8 cellular contexts compared by ENCODE assay signal in genomic region chr2:113234721-113235346, GRCh38. TPM values are rescaled to one million over a fixed set of nuclear protein-coding genes. Genes with fewer than 3 reads are reported as not detected.
DNase-seq lines count a peak whose midpoint lies in the region; ATAC-seq, FAIRE-seq and TF ChIP-seq lines count a peak whose summit lies in the region.

No MANE protein-coding gene starts in this region.

- DNase-seq in CD4-positive, CD25-positive, alpha-beta regulatory T cell: no peak
- DNase-seq in MCF 10A (ENCODE audit: unreplicated experiment) (no peak), NCI-H187 (lab: John Stamatoyannopoulos, UW) (no peak), D721Med (ENCODE audit: insufficient read length, low spot score) (no peak)
- DNase-seq in natural killer cell treated with Interleukin-12 subunit alpha and Interleukin-12 subunit beta and Interleukin-15 and Interleukin-18, amount 100 ng/mL, for 72 hours (ENCODE audit: low spot score): no peak
- no peak for DNase-seq in activated CD4-positive, alpha-beta T cell treated with anti-CD3 and anti-CD28 coated beads, Interleukin-2, amount 50 U/mL, for 48 hours

- FAIRE-seq in D721Med (lab: Jason Lieb, UNC): no peak

- no peak overlapping the region for H3K27ac ChIP-seq in CD4-positive, CD25-positive, alpha-beta regulatory T cell (ENCODE audit: insufficient read depth, low read length, poor library complexity, severe bottlenecking)

- no peaks in the 10 kb centered on the region for H3K4me1 ChIP-seq in CD4-positive, CD25-positive, alpha-beta regulatory T cell (ENCODE audit: control insufficient read depth, insufficient read depth, low read length, poor library complexity, severe bottlenecking)

- CTCF ChIA-PET in MCF 10A (lab: Yijun Ruan, JAX): interaction anchor here (0.5 to 25.7 kb wide), 3 partner anchors 30 to 157 kb away, joined by 3 to 505 read pairs (median 10); no protein-coding TSS in a partner anchor

- POLR2A ChIA-PET in MCF 10A (lab: Yijun Ruan, JAX): interaction anchor here (0.8 to 1.5 kb wide), 2 partner anchors 24 to 30 kb away, joined by 3 to 5 read pairs; no protein-coding TSS in a partner anchor

- no peaks in the 10 kb centered on the region for H3K36me3 Mint-ChIP-seq in CD4-positive, CD25-positive, alpha-beta regulatory T cell
- peaks cover 7% of the 10 kb centered on the region for H3K36me3 Mint-ChIP-seq in MCF 10A (ENCODE audit: insufficient read depth, unreplicated experiment)
- no peaks in the 10 kb centered on the region for H3K36me3 Mint-ChIP-seq in natural killer cell treated with Interleukin-12 subunit alpha and Interleukin-12 subunit beta and Interleukin-15 and Interleukin-18, amount 100 ng/mL, for 72 hours

- intact Hi-C loops in MCF 10A (cut with micrococcal nuclease): no loop called here

- peaks cover 0 to 30% (median 11%) of the 10 kb centered on the region in 4 donors for H3K4me1 Mint-ChIP-seq in CD4-positive, CD25-positive, alpha-beta regulatory T cell
- H3K4me1 Mint-ChIP-seq in MCF 10A (ENCODE audit: insufficient read depth, unreplicated experiment): peaks cover 9% of the 10 kb centered on the region
- peaks cover 28 to 34% of the 10 kb centered on the region in 2 donors for H3K4me1 Mint-ChIP-seq in natural killer cell treated with Interleukin-12 subunit alpha and Interleukin-12 subunit beta and Interleukin-15 and Interleukin-18, amount 100 ng/mL, for 72 hours (ENCODE audit: low read depth in 2 of 2)

- peak overlapping the region in 1 of 3 donors; percentile 92 for H3K27ac Mint-ChIP-seq in CD4-positive, CD25-positive, alpha-beta regulatory T cell
- H3K27ac Mint-ChIP-seq in MCF 10A (ENCODE audit: low read depth, unreplicated experiment): peak overlapping the region; percentile 35
- H3K27ac Mint-ChIP-seq in natural killer cell treated with Interleukin-12 subunit alpha and Interleukin-12 subunit beta and Interleukin-15 and Interleukin-18, amount 100 ng/mL, for 72 hours: peak overlapping the region; percentile 81 to 91

- H3K9me3 Mint-ChIP-seq in CD4-positive, CD25-positive, alpha-beta regulatory T cell: no peaks in the 10 kb centered on the region
- H3K9me3 Mint-ChIP-seq in MCF 10A (ENCODE audit: unreplicated experiment): no peaks in the 10 kb centered on the region
- no peaks in the 10 kb centered on the region for H3K9me3 Mint-ChIP-seq in natural killer cell treated with Interleukin-12 subunit alpha and Interleukin-12 subunit beta and Interleukin-15 and Interleukin-18, amount 100 ng/mL, for 72 hours

- TF ChIP-seq CTCF in MCF 10A (IDR thresholded peaks at IDR 0.05; ENCODE audit: unreplicated experiment) (no peak), D721Med (IDR thresholded peaks at IDR 0.05; ENCODE audit: insufficient read depth, missing control alignments) (no peak)

- H3K4me3 Mint-ChIP-seq in CD4-positive, CD25-positive, alpha-beta regulatory T cell: peak overlapping the region in 2 of 4 donors; percentile 88 to 95
- H3K4me3 Mint-ChIP-seq in MCF 10A (ENCODE audit: unreplicated experiment): no peak overlapping the region
- H3K4me3 Mint-ChIP-seq in natural killer cell treated with Interleukin-12 subunit alpha and Interleukin-12 subunit beta and Interleukin-15 and Interleukin-18, amount 100 ng/mL, for 72 hours: peak overlapping the region; percentile 86

- no peaks in the 10 kb centered on the region for H3K36me3 ChIP-seq in CD4-positive, CD25-positive, alpha-beta regulatory T cell (ENCODE audit: control insufficient read depth, insufficient read depth, low read length)

- no peaks in the 10 kb centered on the region for H3K9me3 ChIP-seq in CD4-positive, CD25-positive, alpha-beta regulatory T cell (ENCODE audit: control insufficient read depth in 2 of 2, low read length in 2 of 2)

- H3K27me3 Mint-ChIP-seq in CD4-positive, CD25-positive, alpha-beta regulatory T cell: peaks cover 10% of the 10 kb centered on the region
- no peaks in the 10 kb centered on the region for H3K27me3 Mint-ChIP-seq in MCF 10A (ENCODE audit: insufficient read depth, unreplicated experiment)
- H3K27me3 Mint-ChIP-seq in natural killer cell treated with Interleukin-12 subunit alpha and Interleukin-12 subunit beta and Interleukin-15 and Interleukin-18, amount 100 ng/mL, for 72 hours: no peaks in the 10 kb centered on the region

- no peaks in the 10 kb centered on the region for H3K27me3 ChIP-seq in CD4-positive, CD25-positive, alpha-beta regulatory T cell (ENCODE audit: control insufficient read depth, insufficient read depth, low read length)

- H3K4me3 ChIP-seq in CD4-positive, CD25-positive, alpha-beta regulatory T cell (ENCODE audit: low read depth, low read length): peak overlapping the region; percentile 7

- BruUV-seq in MCF 10A (replicated peaks; lab: Mats Ljungman, UMichigan): no TSS peak

- ATAC-seq in CD4-positive, CD25-positive, alpha-beta regulatory T cell (ENCODE audit: low read depth in 2 of 2): no peak
- ATAC-seq in HG03103 (IDR thresholded peaks at IDR 0.05; ENCODE audit: low read depth, unreplicated experiment): peak; percentile 21
- ATAC-seq in natural killer cell treated with Interleukin-12 subunit alpha and Interleukin-12 subunit beta and Interleukin-15 and Interleukin-18, amount 100 ng/mL, for 72 hours: peak in 1 of 2 donors; percentile 9
- no peak for ATAC-seq in HG03097 (IDR thresholded peaks at IDR 0.05; ENCODE audit: low FRiP score, unreplicated experiment)

RNA-seq across cellular contexts. Expression of gene PAX8, which starts 43.9 kb away (rescaled TPM):
- total RNA-seq in CD4-positive, CD25-positive, alpha-beta regulatory T cell: 1.8 TPM
- polyA plus RNA-seq in CD4-positive, CD25-positive, alpha-beta regulatory T cell: under 1 TPM in 3 of 4 donors, not detected in 1; 0.24 to 0.52 (median 0.44) TPM
- 2.4 TPM in 2 replicates for total RNA-seq in MCF 10A (2022)
- total RNA-seq in natural killer cell treated with Interleukin-12 subunit alpha and Interleukin-12 subunit beta and Interleukin-15 and Interleukin-18, amount 100 ng/mL, for 72 hours: 1 to 10 TPM in 1 of 2 donors, under 1 TPM in 1; 0.64 to 1.8 TPM
